Comparison of ENCODE assay signal across 20 cellular contexts in the genomic region with DNA sequence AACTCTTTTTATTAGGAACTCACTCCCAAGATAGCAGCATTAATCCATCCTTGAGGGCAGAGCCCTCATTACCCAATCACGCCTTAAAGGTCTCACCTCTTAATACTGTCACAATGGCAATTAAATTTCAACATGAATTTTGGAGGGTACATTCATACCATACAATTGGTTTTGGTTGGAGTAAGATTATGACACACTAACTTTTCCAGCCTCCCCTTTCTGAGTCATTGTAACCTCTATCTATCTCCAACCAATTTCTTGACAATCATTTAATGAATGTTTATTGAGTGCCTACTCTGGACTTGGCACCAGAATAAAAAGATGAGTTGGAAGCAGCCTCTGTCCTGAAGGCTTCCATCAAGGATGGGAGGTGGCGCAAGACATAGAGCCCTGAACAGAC.
"Had no signal": no experiment of that assay in that cellular context is flagged by ENCODE, and none has a peak within 500 bp of the region (broad histone marks: within the 10 kb centered on the region; RNA-seq: fewer than 3 reads in every experiment).

No MANE protein-coding gene starts in this region.

- ATAC-seq: esophagus mucosa, gastrocnemius medialis, heart right ventricle, left cardiac atrium, left lung, left ventricle myocardium superior, lower lobe of right lung had no signal

- H3K27ac ChIP-seq: coronary artery, dorsolateral prefrontal cortex, epithelial cell of prostate, gastrocnemius medialis, heart right ventricle, left lung, lower lobe of right lung had no signal

- H3K36me3 ChIP-seq: left lung, lower lobe of right lung had no signal

- H3K27me3 ChIP-seq: dorsolateral prefrontal cortex, gastrocnemius medialis, heart right ventricle, left lung had no signal

- DNase-seq: dermis blood vessel endothelial cell; dorsolateral prefrontal cortex; effector CD4-positive, alpha-beta T cell; effector memory CD4-positive, alpha-beta T cell; erythroblast; foreskin melanocyte; gastrocnemius medialis; glutamatergic neuron; head of caudate nucleus; heart right ventricle; hippocampal formation; left cardiac atrium; left lung; left ventricle myocardium superior; lower lobe of right lung; mesenchymal stem cell; midbrain had no signal

- H3K4me1 ChIP-seq: gastrocnemius medialis, heart right ventricle, left lung, lower lobe of right lung had no signal

- H3K9me3 ChIP-seq: gastrocnemius medialis, lower lobe of right lung had no signal

- H3K4me3 ChIP-seq: coronary artery, dorsolateral prefrontal cortex, gastrocnemius medialis, heart right ventricle, left lung, lower lobe of right lung had no signal
